Comparison of ENCODE assay signal across 9 cellular contexts in genomic region chr16:2150418-2151187, GRCh38. TPM values are rescaled to one million over a fixed set of nuclear protein-coding genes. Genes with fewer than 3 reads are reported as not detected.
DNase-seq lines count a peak whose midpoint lies in the region; ATAC-seq and TF ChIP-seq lines count a peak whose summit lies in the region.
"Had no signal": no experiment of that assay in that cellular context is flagged by ENCODE, and none has a peak within 500 bp of the region (broad histone marks: within the 10 kb centered on the region; RNA-seq: fewer than 3 reads in every experiment).

No MANE protein-coding gene starts in this region.

- H3K4me1 ChIP-seq in prostate gland (replicated peaks), result peaks cover 37% of the 10 kb centered on the region

- H3K9me3 ChIP-seq in prostate gland, result no peaks in the 10 kb centered on the region

- intact Hi-C loops in prostate gland (cut with DNase I), result no loop called here

- ATAC-seq in HG03097 (IDR thresholded peaks at IDR 0.05; ENCODE audit: low FRiP score, unreplicated experiment) (no peak), HG02885 (IDR thresholded peaks at IDR 0.05; ENCODE audit: poor library complexity, unreplicated experiment) (no peak)

- H3K4me3 ChIP-seq in prostate gland, result no peak overlapping the region
- H3K4me3 ChIP-seq: skin epidermis had no signal

- H3K27ac ChIP-seq in prostate gland, result peak overlapping the region; percentile 26 to 36

- WGBS in prostate gland, result 34% methylated on average over 18 of the region's 18 CpGs

- peak; percentile 26 for DNase-seq in NCI-H2029 (lab: John Stamatoyannopoulos, UW)
- DNase-seq in NCI-H2029 treated with DMSO at 0.1 percent for 48 hours (lab: John Stamatoyannopoulos, UW), result no peak
- DNase-seq in NCI-H1092 treated with DMSO at 0.1 percent for 48 hours (lab: John Stamatoyannopoulos, UW), result peak; percentile 77
- peak; percentile 48 for DNase-seq in astrocyte of the hippocampus (ENCODE audit: low read depth, low spot score)
- no peak for DNase-seq in prostate gland (ENCODE audit: low spot score)
- no peak for DNase-seq in anterior cingulate cortex (lab: John Stamatoyannopoulos, UW)

- no peaks in the 10 kb centered on the region for H3K36me3 ChIP-seq in prostate gland

- H3K27me3 ChIP-seq in prostate gland (replicated peaks; ENCODE audit: insufficient read depth), result no peaks in the 10 kb centered on the region

- TF ChIP-seq CTCF in prostate gland (IDR thresholded peaks at IDR 0.05), result peak in 1 of 4 experiments; percentile 10

- TF ChIP-seq POLR2A in prostate gland (IDR thresholded peaks at IDR 0.05), result peak; percentile 26

RNA-seq across cellular contexts. Expression of gene RAB26, which starts 2.2 kb away (rescaled TPM):
- total RNA-seq in prostate gland, result 1 to 10 TPM; 1.8 to 5.1 TPM

RNA-seq across cellular contexts. Expression of gene TRAF7, which starts 5.0 kb away (rescaled TPM):
- 10 to 100 TPM; 40.0 to 51.5 TPM for total RNA-seq in prostate gland

RNA-seq across cellular contexts. Expression of gene PKD1, which starts 14.9 kb away (rescaled TPM):
- total RNA-seq in prostate gland, result 100 to 1,000 TPM; 205 to 349 TPM

RNA-seq across cellular contexts. Expression of gene CASKIN1, which starts 45.8 kb away (rescaled TPM):
- 1 to 10 TPM in 1 of 2 donors, under 1 TPM in 1; 0.77 to 5.3 TPM for total RNA-seq in prostate gland

RNA-seq across cellular contexts. Expression of gene MLST8, which starts 54.7 kb away (rescaled TPM):
- 100 to 1,000 TPM in 1 of 2 donors, 10 to 100 TPM in 1; 55.9 to 110 TPM for total RNA-seq in prostate gland

Comparison
In these comparisons a context has a peak if more than half of its experiments do, and no peak if none do; other contexts are left out.
1. DNase-seq: peak in NCI-H2029 (single experiment), NCI-H1092 treated with DMSO at 0.1 percent for 48 hours (single experiment) and astrocyte of the hippocampus (single experiment); none in NCI-H2029 treated with DMSO at 0.1 percent for 48 hours (single experiment), prostate gland (single experiment) and anterior cingulate cortex (0 of 58).